ENCODE assay signal across 1 cellular context in genomic region chr1:56414728-56415224, GRCh38.
TF ChIP-seq lines count a peak whose summit lies in the region.

No MANE protein-coding gene starts in this region.

TF ChIP-seq in HepG2, 621 proteins besides CTCF, POLR2A, EP300 and RAD21 (continued from another document and continues in another):
- TF ChIP-seq NONO (IDR thresholded peaks at IDR 0.05) (no peak), NONO (CRISPR knock-in tag; conservative IDR thresholded peaks at IDR 0.05) (peak; percentile 58), ZBTB14 (CRISPR knock-in tag; IDR thresholded peaks at IDR 0.05) (no peak), ZNF772 (CRISPR knock-in tag; IDR thresholded peaks at IDR 0.05) (peak; percentile 75; the same call in 1 of the 2 replicates), ZBED4 (CRISPR knock-in tag; IDR thresholded peaks at IDR 0.05; ENCODE audit: borderline replicate concordance) (peak; percentile 87), TFDP2 (CRISPR knock-in tag; IDR thresholded peaks at IDR 0.05) (peak; percentile 44; the same call in 1 of the 2 replicates), ZMYM3 (CRISPR knock-in tag; IDR thresholded peaks at IDR 0.05) (peak; percentile 64), GABPA (IDR thresholded peaks at IDR 0.05; ENCODE audit: low read depth, low read length) (no peak), GABPA (CRISPR knock-in tag; IDR thresholded peaks at IDR 0.05; ENCODE audit: low read depth) (peak; percentile 41; the same call in 1 of the 2 replicates), ZNF597 (CRISPR knock-in tag; IDR thresholded peaks at IDR 0.05) (no peak), MYNN (CRISPR knock-in tag; IDR thresholded peaks at IDR 0.05; ENCODE audit: low read depth) (no peak), ZNF124 (CRISPR knock-in tag; IDR thresholded peaks at IDR 0.05) (peak; percentile 88; the same call in 1 of the 2 replicates), ZNF343 (CRISPR knock-in tag; IDR thresholded peaks at IDR 0.05) (no peak), ZNF788 (CRISPR knock-in tag; IDR thresholded peaks at IDR 0.05; ENCODE audit: borderline replicate concordance) (peak; percentile 84; the same call in 1 of the 2 replicates), SOX5 (CRISPR knock-in tag; IDR thresholded peaks at IDR 0.05; ENCODE audit: borderline replicate concordance) (peak; percentile 97), TBL1XR1 (IDR thresholded peaks at IDR 0.05; ENCODE audit: borderline replicate concordance, low read length, partially characterized antibody) (peak; percentile 93), SMARCE1 (IDR thresholded peaks at IDR 0.05; ENCODE audit: borderline replicate concordance) (no peak), RBM39 (IDR thresholded peaks at IDR 0.05; ENCODE audit: low read depth, low read length, poor library complexity, severe bottlenecking) (no peak), ZNF383 (CRISPR knock-in tag; IDR thresholded peaks at IDR 0.05; ENCODE audit: borderline replicate concordance) (no peak), XRCC5 (optimal IDR thresholded peaks at IDR 0.05; ENCODE audit: low read length) (no peak), MXD4 (CRISPR knock-in tag; IDR thresholded peaks at IDR 0.05) (peak; percentile 84; the same call in 1 of the 2 replicates), ZNF607 (CRISPR knock-in tag; IDR thresholded peaks at IDR 0.05; ENCODE audit: borderline replicate concordance) (no peak), ISL2 (CRISPR knock-in tag; IDR thresholded peaks at IDR 0.05) (peak; percentile 98), ZSCAN5A (CRISPR knock-in tag; IDR thresholded peaks at IDR 0.05; ENCODE audit: borderline replicate concordance) (peak; percentile 34; the same call in 1 of the 2 replicates), AFF4 (CRISPR knock-in tag; IDR thresholded peaks at IDR 0.05) (0 out of 2 replicates have a peak, but pooled peaks have one; percentile 79), SKIL (CRISPR knock-in tag; IDR thresholded peaks at IDR 0.05; ENCODE audit: borderline replicate concordance) (peak; percentile 90), TOPORS (CRISPR knock-in tag; IDR thresholded peaks at IDR 0.05) (no peak), ZKSCAN8 (CRISPR knock-in tag; IDR thresholded peaks at IDR 0.05; ENCODE audit: borderline replicate concordance) (peak; percentile 78; the same call in 1 of the 2 replicates), ZNF703 (CRISPR knock-in tag; IDR thresholded peaks at IDR 0.05; ENCODE audit: borderline replicate concordance) (no peak), ZBTB37 (CRISPR knock-in tag; IDR thresholded peaks at IDR 0.05) (no peak; the same call in 1 of the 2 replicates), JUNB (CRISPR knock-in tag; IDR thresholded peaks at IDR 0.05; ENCODE audit: borderline replicate concordance) (peak; percentile 82; the same call in 1 of the 2 replicates), GMEB1 (CRISPR knock-in tag; IDR thresholded peaks at IDR 0.05; ENCODE audit: borderline replicate concordance) (no peak; the same call in 1 of the 2 replicates), DMAP1 (CRISPR knock-in tag; IDR thresholded peaks at IDR 0.05) (peak; percentile 63; the same call in 1 of the 2 replicates), ZNF234 (CRISPR knock-in tag; conservative IDR thresholded peaks at IDR 0.05) (no peak), IKZF1 (IDR thresholded peaks at IDR 0.05) (no peak), ZNF543 (CRISPR knock-in tag; IDR thresholded peaks at IDR 0.05) (no peak), ZSCAN31 (CRISPR knock-in tag; IDR thresholded peaks at IDR 0.05; ENCODE audit: low read depth) (peak; percentile 73; the same call in 1 of the 2 replicates), BCL6 (CRISPR knock-in tag; IDR thresholded peaks at IDR 0.05) (peak; percentile 97)
